ENCODE assay signal across 3 cellular contexts in the genomic region with DNA sequence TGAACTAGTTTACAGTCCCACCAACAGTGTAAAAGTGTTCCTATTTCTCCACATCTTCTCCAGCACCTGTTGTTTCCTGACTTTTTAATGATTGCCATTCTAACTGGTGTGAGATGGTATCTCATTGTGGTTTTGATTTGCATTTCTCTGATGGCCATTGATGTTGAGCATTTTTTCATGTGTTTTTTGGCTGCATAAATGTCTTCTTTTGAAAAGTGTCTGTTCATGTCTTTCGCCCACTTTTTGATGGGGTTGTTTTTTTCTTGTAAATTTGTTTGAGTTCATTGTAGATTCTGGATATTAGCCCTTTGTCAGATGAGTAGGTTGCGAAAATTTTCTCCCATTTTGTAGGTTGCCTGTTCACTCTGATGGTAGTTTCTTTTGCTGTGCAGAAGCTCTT. TPM values are rescaled to one million over a fixed set of nuclear protein-coding genes. Genes with fewer than 3 reads are reported as not detected.
"Had no signal": no experiment of that assay in that cellular context is flagged by ENCODE, and none has a peak within 500 bp of the region (broad histone marks: within the 10 kb centered on the region; RNA-seq: fewer than 3 reads in every experiment).

No MANE protein-coding gene starts in this region.

RNA-seq across cellular contexts. Expression of gene CYP2B6, which starts 7.9 kb away (rescaled TPM):
- total RNA-seq: GM23248, H4, HFFc6 had no signal
- polyA plus RNA-seq: GM23248 had no signal
